In the genomic region with DNA sequence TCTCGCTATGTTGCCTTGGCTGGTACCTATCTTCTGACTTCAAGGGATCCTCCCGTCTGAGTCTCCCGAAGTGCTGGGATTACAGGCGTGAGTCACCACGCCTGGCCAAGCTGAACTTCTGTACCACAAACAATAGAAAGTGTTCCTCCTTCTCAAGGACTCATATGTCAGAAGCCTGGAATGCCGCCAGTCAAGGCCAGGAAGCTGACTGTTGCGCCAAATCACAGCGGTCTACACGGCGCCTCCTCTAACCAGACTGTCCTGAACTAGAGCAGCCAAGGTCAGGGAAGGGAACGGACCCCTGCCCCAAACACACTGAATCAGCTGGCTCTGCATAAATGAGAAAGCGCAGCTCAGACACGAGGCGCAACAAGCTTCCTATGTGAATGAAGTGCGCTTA, we compare ENCODE assay signal across 9 cellular contexts. TPM values are rescaled to one million over a fixed set of nuclear protein-coding genes. Genes with fewer than 3 reads are reported as not detected.
A peak's percentile ranks its signal among the peaks of the same experiment; 100 is the strongest.
DNase-seq lines count a peak whose midpoint lies in the region; ATAC-seq, FAIRE-seq and TF ChIP-seq lines count a peak whose summit lies in the region.
"Had no signal": no experiment of that assay in that cellular context is flagged by ENCODE, and none has a peak within 500 bp of the region (broad histone marks: within the 10 kb centered on the region; RNA-seq: fewer than 3 reads in every experiment).

No MANE protein-coding gene starts in this region.

- H3K27ac ChIP-seq in brain microvascular endothelial cell (peak overlapping the region; percentile 14), keratinocyte (ENCODE audit: control insufficient read depth, insufficient read depth, low read length) (no peak overlapping the region), testis (peak overlapping the region in 1 of 2 donors; percentile 28), mesendoderm (ENCODE audit: low read depth, low read length) (no peak overlapping the region)

- intact Hi-C loops in testis (cut with DNase I; ENCODE audit: low total_unique reads): no loop called here

- no peak overlapping the region for H2AK5ac ChIP-seq in mesendoderm (ENCODE audit: low read length)

- H3K4ac ChIP-seq in mesendoderm (ENCODE audit: low read depth, low read length): no peak overlapping the region

- 39 to 67% methylated on average over 15 of the region's 15 CpGs for WGBS in testis, 2 donors
- no CpG with 5 or more reads among the region's 15 CpGs for WGBS in mesendoderm (ENCODE audit: extremely low coverage, insufficient coverage, low lambda C conversion rate)

- H3K79me2 ChIP-seq in keratinocyte (ENCODE audit: control insufficient read depth, insufficient read depth, low read length) (no peaks in the 10 kb centered on the region), mesendoderm (ENCODE audit: control insufficient read depth, insufficient read depth, low read length) (peaks cover 25% of the 10 kb centered on the region)

- H2BK15ac ChIP-seq in mesendoderm (replicated peaks; ENCODE audit: low read depth): no peak overlapping the region

- H3K4me1 ChIP-seq in keratinocyte (ENCODE audit: control insufficient read depth, extremely low read depth, insufficient read depth, low read length) (no peaks in the 10 kb centered on the region), testis (peaks cover 49% of the 10 kb centered on the region), mesendoderm (ENCODE audit: control insufficient read depth, low read depth, low read length) (peaks cover 18% of the 10 kb centered on the region)

- H3K27me3 ChIP-seq in brain microvascular endothelial cell (replicated peaks) (no peaks in the 10 kb centered on the region), keratinocyte (ENCODE audit: control insufficient read depth, extremely low read depth, insufficient read depth, low read length) (no peaks in the 10 kb centered on the region), testis (no peaks in the 10 kb centered on the region), mesendoderm (ENCODE audit: insufficient read depth, low read length, poor library complexity) (no peaks in the 10 kb centered on the region)

- peaks cover 23% of the 10 kb centered on the region for H3K79me1 ChIP-seq in mesendoderm (ENCODE audit: low read length)

- DNase-seq in HT1080 (ENCODE audit: low read depth): peak; percentile 98
- DNase-seq in brain microvascular endothelial cell: peak; percentile 98
- DNase-seq in keratinocyte (ENCODE audit: low read depth, low spot score): no peak
- DNase-seq in testis: peak; percentile 96
- no peak for DNase-seq in HuH-7 (ENCODE audit: low spot score)
- DNase-seq in mesendoderm: no peak

- H2BK5ac ChIP-seq in mesendoderm (ENCODE audit: low read length): no peak overlapping the region

- H3K4me3 ChIP-seq in brain microvascular endothelial cell (ENCODE audit: low read depth, low read length) (no peak overlapping the region), keratinocyte (ENCODE audit: control insufficient read depth in 2 of 3, extremely low read depth in 1 of 3, insufficient read depth in 2 of 3, low read depth in 1 of 3, low read length in 3 of 3) (no peak overlapping the region), testis (no peak overlapping the region), mesendoderm (ENCODE audit: low read length) (no peak overlapping the region)
- H3K4me3 ChIP-seq: GM12878 had no signal

- peak; percentile 9 for FAIRE-seq in keratinocyte (lab: Jason Lieb, UNC)
- FAIRE-seq: GM12878 had no signal

- no peak overlapping the region for H3K9ac ChIP-seq in keratinocyte (ENCODE audit: control insufficient read depth, extremely low read depth, insufficient read depth, low read length)
- no peak overlapping the region for H3K9ac ChIP-seq in mesendoderm (ENCODE audit: low read length)

- no peak overlapping the region for H4K5ac ChIP-seq in mesendoderm (ENCODE audit: low read length)

- in situ Hi-C loops in brain microvascular endothelial cell (cut with HindIII; ENCODE audit: low pct_ligation_motif_present, low sequenced_read_pairs): no loop called here

- no peak overlapping the region for H3K18ac ChIP-seq in mesendoderm (ENCODE audit: low read length)

- no peaks in the 10 kb centered on the region for H3K36me3 ChIP-seq in brain microvascular endothelial cell (replicated peaks)
- H3K36me3 ChIP-seq in keratinocyte (ENCODE audit: control insufficient read depth in 2 of 2, extremely low read depth in 1 of 2, insufficient read depth in 2 of 2, low read length in 2 of 2): no peaks in the 10 kb centered on the region
- no peaks in the 10 kb centered on the region for H3K36me3 ChIP-seq in testis (ENCODE audit: low read depth, missing control alignments)
- no peaks in the 10 kb centered on the region for H3K36me3 ChIP-seq in mesendoderm (ENCODE audit: control insufficient read depth, insufficient read depth, low read length)

- no peak overlapping the region for H3K56ac ChIP-seq in mesendoderm (ENCODE audit: low read length)

- no peaks in the 10 kb centered on the region for H4K20me1 ChIP-seq in keratinocyte (ENCODE audit: control insufficient read depth, extremely low read depth, insufficient read depth, low read length)

- no peaks in the 10 kb centered on the region for H3K9me1 ChIP-seq in keratinocyte (ENCODE audit: control insufficient read depth, extremely low read depth, insufficient read depth, low read length)

- ATAC-seq in HG02938 (IDR thresholded peaks at IDR 0.05; ENCODE audit: unreplicated experiment) (no peak), GM19467 (IDR thresholded peaks at IDR 0.05; ENCODE audit: unreplicated experiment) (no peak)
- ATAC-seq: GM12878 had no signal

- H3K23ac ChIP-seq in mesendoderm (ENCODE audit: low read length): no peak overlapping the region

- H2AFZ ChIP-seq in keratinocyte (ENCODE audit: control insufficient read depth, low read length): no peak overlapping the region

- TF ChIP-seq POLR2A in testis (IDR thresholded peaks at IDR 0.05): no peak

- H3K4me2 ChIP-seq in keratinocyte (ENCODE audit: control insufficient read depth, extremely low read depth, insufficient read depth, low read depth, low read length) (no peak overlapping the region), mesendoderm (ENCODE audit: low read length) (no peak overlapping the region)

- no peaks in the 10 kb centered on the region for H3K9me3 ChIP-seq in keratinocyte (ENCODE audit: control insufficient read depth, low read depth, low read length)
- H3K9me3 ChIP-seq in testis: no peaks in the 10 kb centered on the region

- TF ChIP-seq CTCF in brain microvascular endothelial cell (IDR thresholded peaks at IDR 0.05; ENCODE audit: low read depth, low read length, missing control alignments) (no peak), keratinocyte (optimal IDR thresholded peaks at IDR 0.05 in 1 of 3, IDR thresholded peaks at IDR 0.05 in 1 of 3, conservative IDR thresholded peaks at IDR 0.05 in 1 of 3; ENCODE audit: extremely low read depth in 1 of 3, insufficient read depth in 2 of 3, low read length in 3 of 3) (no peak), testis (IDR thresholded peaks at IDR 0.05) (no peak)

- dilution Hi-C loops in keratinocyte (cut with MboI; ENCODE audit: extremely low pct_ligation_motif_present, low sequenced_read_pairs): no loop called here

- no peak overlapping the region for H2BK120ac ChIP-seq in mesendoderm (ENCODE audit: low read depth, low read length)

- H4K8ac ChIP-seq in mesendoderm (ENCODE audit: low read depth, low read length): no peak overlapping the region

RNA-seq across cellular contexts. Expression of gene RAB20, which starts 14.6 kb away (rescaled TPM):
- 7.3 and 7.6 TPM in 2 replicates for total RNA-seq in HT1080 (2014; rRNA removed; shearing (Covaris generic))
- polyA plus RNA-seq in HT1080 (2015; cell fraction: cytosol; rRNA removed): 4.1 and 4.9 TPM in 2 replicates
- 1.3 and 2.4 TPM in 2 replicates for polyA plus RNA-seq in HT1080 (2015; cell fraction: nucleus; rRNA removed)
- polyA plus RNA-seq in keratinocyte (3.7 to 4.3 TPM (median 4.1 TPM) in 3 replicates), testis (ENCODE audit: insufficient read depth, low read depth, low replicate concordance) (22.0 TPM)
- polyA plus RNA-seq in keratinocyte (2011; ENCODE audit: low read depth): 0.17 TPM
- polyA plus RNA-seq in keratinocyte (2011; cell fraction: cytosol; rRNA removed): 3.4 and 5.1 TPM in 2 replicates
- polyA plus RNA-seq in keratinocyte (2011; cell fraction: nucleus; rRNA removed): 3.4 and 3.8 TPM in 2 replicates
- 1.1 and 4.8 TPM in 2 replicates for polyA plus RNA-seq in keratinocyte (2012; ENCODE audit: low replicate concordance)
- polyA minus RNA-seq in keratinocyte: 1.1 to 2.1 TPM (median 1.2 TPM) in 3 replicates
- 3.8 TPM for polyA minus RNA-seq in keratinocyte (2011; cell fraction: cytosol; rRNA and poly(A)+ RNA removed)
- 1.2 and 1.4 TPM in 2 replicates for polyA minus RNA-seq in keratinocyte (2011; cell fraction: nucleus; rRNA and poly(A)+ RNA removed)
- 10 to 100 TPM; 27.2 to 41.1 TPM for total RNA-seq in testis
- polyA plus RNA-seq in mesendoderm (2013, experiment 1 of 2): 30.9 TPM
- polyA plus RNA-seq in mesendoderm (2013, experiment 2 of 2): 30.6 TPM

Comparison
In these comparisons a context has a peak if more than half of its experiments do, and no peak if none do; other contexts are left out.
1. DNase-seq: peak in HT1080 (single experiment), brain microvascular endothelial cell (single experiment) and testis (single experiment); none in keratinocyte (single experiment), HuH-7 (single experiment) and mesendoderm (single experiment).